In the genomic region with DNA sequence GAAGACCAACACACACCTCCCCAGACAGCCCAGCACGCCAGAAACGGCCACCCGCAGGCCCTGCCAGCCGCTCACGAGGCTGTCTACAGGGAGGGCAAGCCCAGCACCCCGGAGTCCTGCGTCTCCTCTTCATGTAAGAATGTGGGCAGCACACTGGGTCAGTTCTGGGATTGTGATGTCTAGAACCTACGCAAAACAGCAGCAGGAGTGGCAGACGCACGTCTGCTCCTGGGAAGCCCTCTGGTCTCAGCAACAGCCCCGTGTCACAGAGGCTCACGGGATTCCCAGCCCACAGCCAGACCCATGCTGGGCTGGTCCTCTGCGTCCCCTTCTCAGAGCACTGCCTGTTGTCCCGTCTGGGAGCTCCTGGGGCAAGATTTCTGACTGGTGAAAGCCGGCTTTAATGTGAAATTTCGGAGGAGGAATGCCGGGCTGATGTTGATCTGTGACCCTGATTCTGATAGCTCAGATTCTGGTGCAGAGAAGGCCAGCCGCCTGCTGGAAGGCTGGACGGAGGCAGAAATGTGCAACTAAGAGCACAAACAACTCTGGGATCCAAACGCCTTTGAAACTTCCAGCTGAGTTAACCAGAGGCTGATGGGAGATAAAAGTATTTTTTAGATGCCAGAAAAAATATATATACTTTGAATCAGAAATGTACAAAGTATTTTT, we compare ENCODE assay signal across 14 cellular contexts. TPM values are rescaled to one million over a fixed set of nuclear protein-coding genes. Genes with fewer than 3 reads are reported as not detected.
DNase-seq lines count a peak whose midpoint lies in the region; ATAC-seq, FAIRE-seq and TF ChIP-seq lines count a peak whose summit lies in the region.
"Had no signal": no experiment of that assay in that cellular context is flagged by ENCODE, and none has a peak within 500 bp of the region (broad histone marks: within the 10 kb centered on the region; RNA-seq: fewer than 3 reads in every experiment).

No MANE protein-coding gene starts in this region.

- H3K4me1 ChIP-seq in HUES48 (ENCODE audit: control insufficient read depth, insufficient read depth, low read length) (peaks cover 18% of the 10 kb centered on the region), kidney (ENCODE audit: control insufficient read depth in 1 of 2, insufficient read depth in 1 of 2, low read depth in 1 of 2, low read length in 2 of 2) (peaks cover 0 to 2% of the 10 kb centered on the region in 2 donors), HepG2 (ENCODE audit: insufficient read depth, low read length) (no peaks in the 10 kb centered on the region)
- H3K4me1 ChIP-seq: adrenal gland had no signal

- FAIRE-seq in kidney (lab: Jason Lieb, UNC) (no peak), HepG2 (lab: Jason Lieb, UNC) (no peak)

- peak overlapping the region; percentile 30 for H3K27ac Mint-ChIP-seq in chondrocyte (ENCODE audit: unreplicated experiment)
- H3K27ac Mint-ChIP-seq: activated CD4-positive, alpha-beta T cell treated with anti-CD3 and anti-CD28 coated beads for 36 hours had no signal

- H3K9me3 ChIP-seq in HUES48 (ENCODE audit: control insufficient read depth, insufficient read depth, low read length) (no peaks in the 10 kb centered on the region), kidney (ENCODE audit: control insufficient read depth in 1 of 2, low read length in 2 of 2) (no peaks in the 10 kb centered on the region), HepG2 (ENCODE audit: low read length) (no peaks in the 10 kb centered on the region)
- H3K9me3 ChIP-seq: adrenal gland had no signal

- no peak overlapping the region for H3K9ac ChIP-seq in HUES48 (ENCODE audit: low read depth, low read length)
- no peak overlapping the region for H3K9ac ChIP-seq in kidney (ENCODE audit: low read length in 2 of 2)
- H3K9ac ChIP-seq in HepG2 (ENCODE audit: insufficient read depth, low read depth, low read length), result no peak overlapping the region

- peaks cover 8% of the 10 kb centered on the region for H3K4me1 Mint-ChIP-seq in chondrocyte (ENCODE audit: low read depth)
- H3K4me1 Mint-ChIP-seq: activated CD4-positive, alpha-beta T cell treated with anti-CD3 and anti-CD28 coated beads for 36 hours had no signal

- DNase-seq in chondrocyte (ENCODE audit: low spot score) (peak; percentile 36), kidney (peak; percentile 69), retina (peak; percentile 44), HepG2 (ENCODE audit: low spot score) (no peak), HEK293T (ENCODE audit: extremely low spot score) (no peak), foreskin melanocyte (no peak)
- DNase-seq: activated CD4-positive, alpha-beta T cell treated with anti-CD3 and anti-CD28 coated beads for 36 hours; activated T-cell treated with anti-CD3 and anti-CD28 coated beads, Interleukin-2, amount 50 U/mL, for 48 hours; Calu3; midbrain; NCI-H2081 treated with DMSO at 0.1 percent for 48 hours had no signal

- H3K36me3 ChIP-seq in HUES48 (ENCODE audit: control insufficient read depth, insufficient read depth, low read length), result no peaks in the 10 kb centered on the region
- H3K36me3 ChIP-seq in kidney (ENCODE audit: control insufficient read depth in 1 of 2, insufficient read depth in 2 of 2, low read length in 2 of 2), result no peaks in the 10 kb centered on the region
- H3K36me3 ChIP-seq in HepG2 (replicated peaks in 1 of 2; ENCODE audit: control insufficient read depth in 1 of 2, insufficient read depth in 2 of 2, low read length in 2 of 2), result no peaks in the 10 kb centered on the region

- no peak for ATAC-seq in HepG2
- no peak for ATAC-seq in HG03432 (IDR thresholded peaks at IDR 0.05; ENCODE audit: unreplicated experiment)
- ATAC-seq: activated CD4-positive, alpha-beta T cell treated with anti-CD3 and anti-CD28 coated beads for 36 hours had no signal

- H2AFZ ChIP-seq in HepG2 (ENCODE audit: low read length), result no peak overlapping the region

- H3K79me2 ChIP-seq in HepG2 (ENCODE audit: insufficient read depth, low read length), result no peaks in the 10 kb centered on the region

- no peak overlapping the region for H3K4me2 ChIP-seq in HepG2 (ENCODE audit: low read depth, low read length)

- H4K20me1 ChIP-seq in HepG2 (ENCODE audit: insufficient read depth, low read length), result no peaks in the 10 kb centered on the region

- CTCF ChIA-PET in HepG2 (lab: Yijun Ruan, JAX; ENCODE audit: low intra/inter-chr PET ratio, low total read pairs), result no interaction called here
- CTCF ChIA-PET in HEK293T (lab: Yijun Ruan, JAX), result no interaction called here

- no peaks in the 10 kb centered on the region for H3K9me3 Mint-ChIP-seq in chondrocyte (ENCODE audit: low read depth)

- POLR2A ChIA-PET in HepG2 (lab: Yijun Ruan, JAX), result no interaction called here
- POLR2A ChIA-PET in HEK293T (lab: Yijun Ruan, JAX), result no interaction called here

- peaks cover 2% of the 10 kb centered on the region for H3K36me3 Mint-ChIP-seq in chondrocyte (ENCODE audit: low read depth)

- in situ Hi-C loops in HepG2 (cut with HindIII; ENCODE audit: extremely low pct_ligation_motif_present, low pct_unique_long_range_greater_than_20kb), result no loop called here

- BruUV-seq in HepG2 (replicated peaks; lab: Mats Ljungman, UMichigan), result no TSS peak

- intact Hi-C loops in kidney (cut with DNase I), result no loop called here
- intact Hi-C loops in HepG2 (cut with micrococcal nuclease; ENCODE audit: unreplicated experiment), result no loop called here

- no peak for TF ChIP-seq RAD21 in HepG2 (CRISPR knock-in tag; IDR thresholded peaks at IDR 0.05)

- TF ChIP-seq POLR2A in HepG2 (IDR thresholded peaks at IDR 0.05; ENCODE audit: insufficient read depth in 1 of 2, low read depth in 2 of 2, low read length in 2 of 2), result no peak

- no peaks in the 10 kb centered on the region for H3K27me3 Mint-ChIP-seq in chondrocyte (ENCODE audit: low read depth)
- H3K27me3 Mint-ChIP-seq: activated CD4-positive, alpha-beta T cell treated with anti-CD3 and anti-CD28 coated beads for 36 hours had no signal

- H3K27me3 ChIP-seq in HUES48 (ENCODE audit: control insufficient read depth, insufficient read depth, low read length) (no peaks in the 10 kb centered on the region), HepG2 (ENCODE audit: control insufficient read depth in 1 of 2, insufficient read depth in 2 of 2, low read length in 2 of 2) (no peaks in the 10 kb centered on the region)
- H3K27me3 ChIP-seq: adrenal gland had no signal

- 84% methylated on average over 15 of the region's 20 CpGs for WGBS in HepG2 (ENCODE audit: low lambda C conversion rate)

- peak overlapping the region; percentile 59 for H3K27ac ChIP-seq in HUES48 (ENCODE audit: low read depth, low read length)
- no peak overlapping the region for H3K27ac ChIP-seq in kidney (ENCODE audit: low read depth in 2 of 2, low read length in 2 of 2)
- H3K27ac ChIP-seq in HepG2 (ENCODE audit: extremely low read length, insufficient read depth, low read length), result no peak overlapping the region

- no peak for TF ChIP-seq EP300 in HepG2 (IDR thresholded peaks at IDR 0.05; ENCODE audit: low read depth in 2 of 2, low read length in 2 of 2)
- no peak for TF ChIP-seq EP300 in HepG2 (CRISPR knock-in tag; IDR thresholded peaks at IDR 0.05; ENCODE audit: borderline replicate concordance)

- H3K4me3 Mint-ChIP-seq in chondrocyte (ENCODE audit: unreplicated experiment), result no peak overlapping the region
- H3K4me3 Mint-ChIP-seq: activated CD4-positive, alpha-beta T cell treated with anti-CD3 and anti-CD28 coated beads for 36 hours had no signal

- H3K4me3 ChIP-seq in HUES48 (ENCODE audit: low read depth, low read length) (no peak overlapping the region), kidney (ENCODE audit: low read length in 2 of 2) (no peak overlapping the region), HepG2 (replicated peaks in 1 of 3; ENCODE audit: insufficient read depth in 1 of 3, low read depth in 2 of 3, low read length in 3 of 3) (no peak overlapping the region)
- H3K4me3 ChIP-seq: adrenal gland had no signal

- TF ChIP-seq CTCF in chondrocyte (IDR thresholded peaks at IDR 0.05) (no peak), kidney (IDR thresholded peaks at IDR 0.05; ENCODE audit: borderline replicate concordance, extremely low read depth, insufficient read depth) (no peak), HepG2 (CRISPR knock-in tag; IDR thresholded peaks at IDR 0.05) (no peak)

TF ChIP-seq in HepG2, 621 proteins besides CTCF, POLR2A, EP300 and RAD21:
- TF ChIP-seq ZMYM2 (CRISPR knock-in tag; IDR thresholded peaks at IDR 0.05) (no peak), ZNF552 (CRISPR knock-in tag; IDR thresholded peaks at IDR 0.05; ENCODE audit: borderline replicate concordance) (no peak)

TF ChIP-seq in HEK293T, 16 proteins besides CTCF, POLR2A, EP300 and RAD21 (continues in another document):
- TF ChIP-seq LEF1 (IDR thresholded peaks at IDR 0.05; ENCODE audit: borderline replicate concordance) (no peak), FOXK2 (IDR thresholded peaks at IDR 0.05) (no peak), CTBP1 (IDR thresholded peaks at IDR 0.05; ENCODE audit: borderline replicate concordance) (no peak), ZNF384 (IDR thresholded peaks at IDR 0.05) (no peak), FOXM1 (IDR thresholded peaks at IDR 0.05; ENCODE audit: borderline replicate concordance) (no peak)

RNA-seq across cellular contexts. Expression of a gene that starts 39.6 kb away (rescaled TPM):
- total RNA-seq in chondrocyte (1.7 to 1.9 TPM (median 1.8 TPM) in 3 replicates), kidney (9.3 TPM), HepG2 (2016; rRNA removed; fragmentation: Illumina TruSeq; extraction: Trizol) (0.24 TPM in 1 of 2 replicates, not detected in the other)
- polyA plus RNA-seq in kidney (ENCODE audit: insufficient read depth, low read depth, low replicate concordance) (2.4 TPM), HepG2 (2011; rRNA removed) (0.04 and 0.12 TPM in 2 replicates)
- total RNA-seq in HepG2 (2016; cell fraction: cytosol; rRNA removed; fragmentation: Illumina TruSeq; extraction: Trizol; ENCODE audit: low read depth), result 0.18 TPM in 1 of 2 replicates, not detected in the other
- total RNA-seq in HepG2 (2016; cell fraction: insoluble cytoplasmic fraction; rRNA removed; fragmentation: Illumina TruSeq; extraction: Trizol), result 0.13 and 0.24 TPM in 2 replicates
- total RNA-seq in HepG2 (2016; cell fraction: membrane; rRNA removed; fragmentation: Illumina TruSeq; extraction: Trizol), result 0.07 and 0.19 TPM in 2 replicates
- total RNA-seq in HepG2 (2016; cell fraction: nucleus; rRNA removed; fragmentation: Illumina TruSeq; extraction: Trizol), result 0.28 and 0.59 TPM in 2 replicates
- 0.12 and 0.30 TPM in 2 replicates for polyA plus RNA-seq in HepG2 (2011; cell fraction: cytosol; rRNA removed)
- 0.21 and 0.24 TPM in 2 replicates for polyA plus RNA-seq in HepG2 (2011; cell fraction: nucleus; rRNA removed)
- 0.07 TPM in 1 of 2 replicates, not detected in the other for polyA plus RNA-seq in HepG2 (2012)
- 0.03 and 0.06 TPM in 2 replicates for polyA plus RNA-seq in HepG2 (2016; cell fraction: cytosol; fragmentation: Illumina TruSeq; extraction: Trizol; ENCODE audit: low read depth)
- 0.20 TPM in 1 of 2 replicates, not detected in the other for polyA plus RNA-seq in HepG2 (2016; cell fraction: insoluble cytoplasmic fraction; fragmentation: Illumina TruSeq; extraction: Trizol; ENCODE audit: low read depth)
- 0.10 and 0.13 TPM in 2 replicates for polyA plus RNA-seq in HepG2 (2016; cell fraction: membrane; fragmentation: Illumina TruSeq; extraction: Trizol; ENCODE audit: low read depth)
- polyA plus RNA-seq in HepG2 (2016; cell fraction: nucleus; fragmentation: Illumina TruSeq; extraction: Trizol; ENCODE audit: insufficient read depth, low read depth), result 0.40 and 0.51 TPM in 2 replicates
- 0.09 and 1.4 TPM in 2 replicates for polyA minus RNA-seq in HepG2 (2011; rRNA and poly(A)+ RNA removed; ENCODE audit: low replicate concordance)
- polyA minus RNA-seq in HepG2 (2011; cell fraction: cytosol; rRNA and poly(A)+ RNA removed), result 0.35 and 0.59 TPM in 2 replicates
- polyA minus RNA-seq in HepG2 (2011; cell fraction: nucleus; rRNA and poly(A)+ RNA removed), result 0.64 TPM in 1 of 2 replicates, not detected in the other
- total RNA-seq: activated CD4-positive, alpha-beta T cell treated with anti-CD3 and anti-CD28 coated beads for 36 hours had no signal

Comparison
In these comparisons a context has a peak if more than half of its experiments do, and no peak if none do; other contexts are left out.
1. DNase-seq: peak in chondrocyte (single experiment), kidney (single experiment) and retina (single experiment); none in HepG2 (single experiment), HEK293T (single experiment) and foreskin melanocyte (single experiment).